Comparison of ENCODE assay signal across 27 cellular contexts in genomic region chr5:150402901-150403342, GRCh38. TPM values are rescaled to one million over a fixed set of nuclear protein-coding genes. Genes with fewer than 3 reads are reported as not detected.
DNase-seq lines count a peak whose midpoint lies in the region; ATAC-seq and TF ChIP-seq lines count a peak whose summit lies in the region.
"Had no signal": no experiment of that assay in that cellular context is flagged by ENCODE, and none has a peak within 500 bp of the region (broad histone marks: within the 10 kb centered on the region; RNA-seq: fewer than 3 reads in every experiment).

No MANE protein-coding gene starts in this region.

- no peaks in the 10 kb centered on the region; the same call in 1 of the 2 replicates for H3K4me1 ChIP-seq in HEK293 (ENCODE audit: control insufficient read depth, insufficient read depth, low read length)

- no peaks in the 10 kb centered on the region for H3K9me3 ChIP-seq in HEK293 (ENCODE audit: control insufficient read depth, insufficient read depth, low read depth, low read length)
- H3K9me3 ChIP-seq: esophagus squamous epithelium, ovary, right atrium auricular region had no signal

- intact Hi-C loops in left ventricle myocardium superior (cut with micrococcal nuclease): no loop called here
- intact Hi-C loops in cardiac septum (cut with DNase I): no loop called here
- intact Hi-C loops in dorsolateral prefrontal cortex (cut with DNase I): no loop called here

- H3K27ac ChIP-seq in HEK293 (ENCODE audit: extremely low read depth, low read depth, low read length) (no peak overlapping the region), dorsolateral prefrontal cortex (peak overlapping the region in 35 of 59 donors; percentile 0 to 89 (median 75))
- H3K27ac ChIP-seq: esophagus squamous epithelium, HL-60, ovary, right atrium auricular region had no signal

- peaks cover 7 to 54% of the 10 kb centered on the region in 2 experiments for H3K36me3 ChIP-seq in HEK293 (ENCODE audit: control insufficient read depth in 2 of 2, insufficient read depth in 1 of 2, low read length in 2 of 2)
- H3K36me3 ChIP-seq: ovary had no signal

- CTCF ChIA-PET in HEK293 (lab: Yijun Ruan, JAX): no interaction called here

- no peak for ATAC-seq in left ventricle myocardium superior
- no peak for ATAC-seq in GM18502 (IDR thresholded peaks at IDR 0.05; ENCODE audit: poor library complexity, unreplicated experiment)

- POLR2A ChIA-PET in HEK293 (lab: Yijun Ruan, JAX): no interaction called here

- DNase-seq in left ventricle myocardium superior: peak; percentile 28
- DNase-seq in cardiac septum (ENCODE audit: low spot score): no peak
- DNase-seq in dorsolateral prefrontal cortex: no peak
- no peak for DNase-seq in MV-4-11 (lab: John Stamatoyannopoulos, UW)
- no peak for DNase-seq in dermis blood vessel endothelial cell
- DNase-seq in GM20000 (ENCODE audit: low spot score): no peak
- DNase-seq: activated CD4-positive, alpha-beta T cell treated with anti-CD3 and anti-CD28 coated beads, Interleukin-2, amount 10 ng/mL, durations not matched to agents 24 days and 14 days; activated gamma-delta T cell treated with Interleukin-2 at 50 U/mL for 16 hours; C1 segment of cervical spinal cord; cerebellar nuclear complex; effector memory CD4-positive, alpha-beta T cell; esophagus squamous epithelium; HFFc6; IMR-90; kidney glomerular epithelial cell; NCI-H1694; NCI-H748 treated with DMSO at 0.1 percent for 48 hours; ovary; stimulated activated CD4-positive, alpha-beta T cell treated with anti-CD3 and anti-CD28 coated beads, Interleukin-12 subunit alpha, Interleukin-12 subunit beta, amount 100 ng/mL, for 4 hours; stimulated activated CD8-positive, alpha-beta memory T cell treated with anti-CD3 and anti-CD28 coated beads, Interleukin-4, amount 100 ng/mL, for 48 hours; T-helper 1 cell had no signal

- H3K27me3 ChIP-seq in dorsolateral prefrontal cortex: no peaks in the 10 kb centered on the region
- H3K27me3 ChIP-seq: esophagus squamous epithelium, ovary, right atrium auricular region had no signal

- H3K4me3 ChIP-seq in HEK293 (ENCODE audit: low read depth, low read length) (no peak overlapping the region), dorsolateral prefrontal cortex (no peak overlapping the region)
- H3K4me3 ChIP-seq: esophagus squamous epithelium, ovary, right atrium auricular region had no signal

- TF ChIP-seq CTCF in HEK293 (tag by site-specific recombination; IDR thresholded peaks at IDR 0.05) (no peak), dorsolateral prefrontal cortex (IDR thresholded peaks at IDR 0.05 in 54 of 56, conservative IDR thresholded peaks at IDR 0.05 in 2 of 56; ENCODE audit: low read depth in 1 of 56, partially characterized antibody in 56 of 56) (no peak), GM20000 (IDR thresholded peaks at IDR 0.05; ENCODE audit: extremely low read depth, missing control alignments) (no peak)

TF ChIP-seq in HEK293, 187 proteins besides CTCF, POLR2A, EP300 and RAD21:
- TF ChIP-seq ZFP37 (tag by site-specific recombination; IDR thresholded peaks at IDR 0.05) (no peak), ZNF626 (tag by site-specific recombination; IDR thresholded peaks at IDR 0.05) (no peak), ZNF621 (tag by site-specific recombination; IDR thresholded peaks at IDR 0.05) (no peak), SCRT2 (tag by site-specific recombination; IDR thresholded peaks at IDR 0.05) (peak; percentile 54), ZNF248 (tag by site-specific recombination; IDR thresholded peaks at IDR 0.05) (no peak)

RNA-seq across cellular contexts. Expression of gene CD74, which starts 9.8 kb away (rescaled TPM):
- total RNA-seq in left ventricle myocardium superior (341 TPM), cardiac septum (239 TPM), dorsolateral prefrontal cortex (100 to 1,000 TPM in 114 of 120 experiments, 10 to 100 TPM in 6; 51.8 to 687 (median 224) TPM), dermis blood vessel endothelial cell (2.8 and 4.8 TPM in 2 replicates)
- total RNA-seq: A673, MCF 10A had no signal

RNA-seq across cellular contexts. Expression of gene TCOF1, which starts 45.4 kb away (rescaled TPM):
- 21.0 TPM for total RNA-seq in left ventricle myocardium superior
- 15.5 TPM for total RNA-seq in cardiac septum
- total RNA-seq in dorsolateral prefrontal cortex: 10 to 100 TPM; 26.4 to 51.1 (median 35.9) TPM
- total RNA-seq in dermis blood vessel endothelial cell: 14.3 and 28.4 TPM in 2 replicates

RNA-seq across cellular contexts. Expression of gene RPS14, which starts 46.6 kb away (rescaled TPM):
- total RNA-seq in left ventricle myocardium superior (1,255 TPM), cardiac septum (852 TPM), dorsolateral prefrontal cortex (100 to 1,000 TPM; 441 to 866 (median 635) TPM), dermis blood vessel endothelial cell (1,615 and 3,652 TPM in 2 replicates)
